ENCODE assay signal across 28 cellular contexts in the genomic region with DNA sequence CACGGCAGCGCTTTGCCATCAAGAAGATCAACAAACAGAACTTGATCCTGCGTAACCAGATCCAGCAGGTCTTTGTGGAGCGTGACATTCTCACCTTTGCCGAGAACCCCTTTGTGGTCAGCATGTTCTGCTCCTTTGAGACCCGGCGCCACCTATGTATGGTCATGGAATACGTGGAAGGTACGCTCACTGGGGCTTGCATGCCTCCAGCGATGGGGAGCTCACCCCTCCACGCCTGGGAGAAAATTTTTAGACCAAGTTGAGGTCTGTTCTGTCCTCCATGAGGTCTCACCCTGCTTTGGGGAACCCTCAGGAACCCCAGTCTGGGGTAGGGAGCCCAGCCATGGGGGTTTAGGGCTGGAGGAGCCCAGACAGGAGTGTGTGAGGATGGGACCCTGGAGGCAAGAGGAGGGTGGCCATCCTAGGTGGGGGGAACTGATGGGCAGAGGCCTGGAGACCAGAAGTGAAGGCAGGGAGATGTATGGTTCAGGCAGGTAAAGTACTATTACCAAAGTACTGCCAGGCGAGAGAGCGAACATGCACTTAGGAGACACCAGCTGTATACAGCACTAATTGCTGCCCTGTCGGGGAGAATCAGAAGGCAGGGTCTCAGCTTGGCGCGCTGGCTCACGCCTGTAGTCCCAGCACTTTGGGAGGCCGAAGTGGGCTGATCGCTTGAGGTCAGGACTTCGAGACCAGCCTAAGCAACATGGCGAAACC. TPM values are rescaled to one million over a fixed set of nuclear protein-coding genes. Genes with fewer than 3 reads are reported as not detected.
"Had no signal": no experiment of that assay in that cellular context is flagged by ENCODE, and none has a peak within 500 bp of the region (broad histone marks: within the 10 kb centered on the region; RNA-seq: fewer than 3 reads in every experiment).

No MANE protein-coding gene starts in this region.

- H3K27ac ChIP-seq: breast epithelium had no signal

- ATAC-seq: activated T-helper 17 cell treated with anti-CD3 and anti-CD28 coated beads, Interleukin-2, amount 50 U/mL, for 72 hours had no signal

- H3K36me3 ChIP-seq: breast epithelium, MG63 had no signal

- DNase-seq: activated B cell treated with CpG ODN at 0.5 μM for 24 hours; activated CD4-positive, alpha-beta memory T cell treated with anti-CD3 and anti-CD28 coated beads, Interleukin-2, amount 10 ng/mL, durations not matched to agents 7 days and 5 days; activated CD4-positive, alpha-beta T cell treated with anti-CD3 and anti-CD28 coated beads for 1 hour; activated CD4-positive, alpha-beta T cell treated with anti-CD3 and anti-CD28 coated beads, Interleukin-2, amount 10 ng/mL, durations not matched to agents 24 days and 14 days; activated gamma-delta T cell; activated naive CD4-positive, alpha-beta T cell treated with anti-CD3 and anti-CD28 coated beads, Interleukin-2, amount 10 ng/mL, durations not matched to agents 7 days and 5 days; activated naive CD8-positive, alpha-beta T cell treated with anti-CD3 and anti-CD28 coated beads, Interleukin-2, amount 10 ng/mL, durations not matched to agents 7 days and 5 days; activated T-cell treated with anti-CD3 and anti-CD28 coated beads for 4 hours; activated T-cell treated with anti-CD3 and anti-CD28 coated beads, Interleukin-2, amount 50 U/mL, for 48 hours; aorta; central memory CD4-positive, alpha-beta T cell; MG63; MV-4-11; NCI-H1092 treated with DMSO at 0.1 percent for 48 hours; NCI-H1417 treated with DMSO at 0.1 percent for 48 hours; NCI-H1694; NCI-H2029; NCI-H2107; NCI-H2171 treated with DMSO at 0.1 percent for 48 hours; NCI-H226; NCI-H526 treated with DMSO at 0.1 percent for 48 hours; NCI-H82; SIG-M5; T-helper 2 cell; T1000 had no signal

- H3K27me3 Mint-ChIP-seq: activated B cell treated with CpG ODN at 0.5 μM for 24 hours; activated CD4-positive, alpha-beta memory T cell treated with anti-CD3 and anti-CD28 coated beads, Interleukin-2, amount 10 ng/mL, durations not matched to agents 7 days and 5 days; activated CD4-positive, alpha-beta T cell treated with anti-CD3 and anti-CD28 coated beads, Interleukin-2, amount 10 ng/mL, durations not matched to agents 24 days and 14 days; activated naive CD4-positive, alpha-beta T cell treated with anti-CD3 and anti-CD28 coated beads, Interleukin-2, amount 10 ng/mL, durations not matched to agents 7 days and 5 days; activated naive CD8-positive, alpha-beta T cell treated with anti-CD3 and anti-CD28 coated beads, Interleukin-2, amount 10 ng/mL, durations not matched to agents 7 days and 5 days; activated T-helper 17 cell treated with anti-CD3 and anti-CD28 coated beads, Interleukin-2, amount 50 U/mL, for 72 hours had no signal

- H3K4me1 ChIP-seq: breast epithelium had no signal

- H3K9me3 ChIP-seq: breast epithelium, MG63 had no signal

- H3K4me3 ChIP-seq: breast epithelium, MG63 had no signal

- H3K27me3 ChIP-seq: breast epithelium, MG63 had no signal

- H3K9me3 Mint-ChIP-seq: activated B cell treated with CpG ODN at 0.5 μM for 24 hours; activated CD4-positive, alpha-beta memory T cell treated with anti-CD3 and anti-CD28 coated beads, Interleukin-2, amount 10 ng/mL, durations not matched to agents 7 days and 5 days; activated CD4-positive, alpha-beta T cell treated with anti-CD3 and anti-CD28 coated beads, Interleukin-2, amount 10 ng/mL, durations not matched to agents 24 days and 14 days; activated naive CD4-positive, alpha-beta T cell treated with anti-CD3 and anti-CD28 coated beads, Interleukin-2, amount 10 ng/mL, durations not matched to agents 7 days and 5 days; activated naive CD8-positive, alpha-beta T cell treated with anti-CD3 and anti-CD28 coated beads, Interleukin-2, amount 10 ng/mL, durations not matched to agents 7 days and 5 days; activated T-helper 17 cell treated with anti-CD3 and anti-CD28 coated beads, Interleukin-2, amount 50 U/mL, for 72 hours had no signal

- H3K27ac Mint-ChIP-seq: activated B cell treated with CpG ODN at 0.5 μM for 24 hours; activated CD4-positive, alpha-beta memory T cell treated with anti-CD3 and anti-CD28 coated beads, Interleukin-2, amount 10 ng/mL, durations not matched to agents 7 days and 5 days; activated CD4-positive, alpha-beta T cell treated with anti-CD3 and anti-CD28 coated beads, Interleukin-2, amount 10 ng/mL, durations not matched to agents 24 days and 14 days; activated naive CD4-positive, alpha-beta T cell treated with anti-CD3 and anti-CD28 coated beads, Interleukin-2, amount 10 ng/mL, durations not matched to agents 7 days and 5 days; activated naive CD8-positive, alpha-beta T cell treated with anti-CD3 and anti-CD28 coated beads, Interleukin-2, amount 10 ng/mL, durations not matched to agents 7 days and 5 days; activated T-helper 17 cell treated with anti-CD3 and anti-CD28 coated beads, Interleukin-2, amount 50 U/mL, for 72 hours had no signal

- H3K4me1 Mint-ChIP-seq: activated T-helper 17 cell treated with anti-CD3 and anti-CD28 coated beads, Interleukin-2, amount 50 U/mL, for 72 hours had no signal

- H3K4me3 Mint-ChIP-seq: activated B cell treated with CpG ODN at 0.5 μM for 24 hours; activated CD4-positive, alpha-beta memory T cell treated with anti-CD3 and anti-CD28 coated beads, Interleukin-2, amount 10 ng/mL, durations not matched to agents 7 days and 5 days; activated CD4-positive, alpha-beta T cell treated with anti-CD3 and anti-CD28 coated beads, Interleukin-2, amount 10 ng/mL, durations not matched to agents 24 days and 14 days; activated naive CD4-positive, alpha-beta T cell treated with anti-CD3 and anti-CD28 coated beads, Interleukin-2, amount 10 ng/mL, durations not matched to agents 7 days and 5 days; activated naive CD8-positive, alpha-beta T cell treated with anti-CD3 and anti-CD28 coated beads, Interleukin-2, amount 10 ng/mL, durations not matched to agents 7 days and 5 days; activated T-helper 17 cell treated with anti-CD3 and anti-CD28 coated beads, Interleukin-2, amount 50 U/mL, for 72 hours had no signal

RNA-seq across cellular contexts. Expression of a gene that starts 43.9 kb away (rescaled TPM):
- total RNA-seq: NCI-H460 had no signal
